In the genomic region with DNA sequence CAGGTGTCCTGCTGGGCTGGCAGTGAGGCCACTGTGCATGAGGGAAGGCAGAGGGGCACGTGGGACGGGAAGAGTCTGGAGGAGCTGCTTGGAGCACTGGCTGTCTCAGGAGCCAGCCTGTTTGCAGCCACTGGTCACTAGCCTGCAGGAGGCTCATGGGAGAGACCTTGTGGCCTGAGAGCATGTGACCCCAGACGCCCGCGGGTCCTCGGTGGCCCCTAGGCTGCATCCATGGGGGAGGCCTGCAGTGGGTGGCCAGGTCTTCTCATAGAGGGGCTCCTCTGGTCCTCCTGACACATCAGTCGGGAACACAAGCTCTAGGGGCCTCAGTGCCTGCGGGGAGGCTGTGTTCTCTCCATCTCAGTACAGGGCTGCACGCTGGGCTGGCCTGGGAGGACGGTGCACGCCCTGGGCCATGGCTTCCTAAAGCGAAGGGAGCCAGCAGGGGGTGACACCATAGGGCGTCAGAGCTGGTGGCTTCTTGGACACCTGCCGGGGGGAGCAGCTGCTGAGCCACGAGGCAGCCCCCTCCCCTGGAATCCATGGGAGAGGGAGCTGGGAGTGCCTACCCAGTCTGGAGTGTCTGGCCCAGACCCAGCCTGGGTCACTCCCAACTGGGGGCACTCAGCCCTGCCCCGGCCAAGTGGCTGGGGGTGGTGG, we compare ENCODE assay signal across 1 cellular context.
A peak's percentile ranks its signal among the peaks of the same experiment; 100 is the strongest.
TF ChIP-seq lines count a peak whose summit lies in the region.

No MANE protein-coding gene starts in this region.

TF ChIP-seq in K562, 482 proteins besides CTCF, POLR2A, EP300 and RAD21 (continued from another document):
- TF ChIP-seq, protein P1, sequence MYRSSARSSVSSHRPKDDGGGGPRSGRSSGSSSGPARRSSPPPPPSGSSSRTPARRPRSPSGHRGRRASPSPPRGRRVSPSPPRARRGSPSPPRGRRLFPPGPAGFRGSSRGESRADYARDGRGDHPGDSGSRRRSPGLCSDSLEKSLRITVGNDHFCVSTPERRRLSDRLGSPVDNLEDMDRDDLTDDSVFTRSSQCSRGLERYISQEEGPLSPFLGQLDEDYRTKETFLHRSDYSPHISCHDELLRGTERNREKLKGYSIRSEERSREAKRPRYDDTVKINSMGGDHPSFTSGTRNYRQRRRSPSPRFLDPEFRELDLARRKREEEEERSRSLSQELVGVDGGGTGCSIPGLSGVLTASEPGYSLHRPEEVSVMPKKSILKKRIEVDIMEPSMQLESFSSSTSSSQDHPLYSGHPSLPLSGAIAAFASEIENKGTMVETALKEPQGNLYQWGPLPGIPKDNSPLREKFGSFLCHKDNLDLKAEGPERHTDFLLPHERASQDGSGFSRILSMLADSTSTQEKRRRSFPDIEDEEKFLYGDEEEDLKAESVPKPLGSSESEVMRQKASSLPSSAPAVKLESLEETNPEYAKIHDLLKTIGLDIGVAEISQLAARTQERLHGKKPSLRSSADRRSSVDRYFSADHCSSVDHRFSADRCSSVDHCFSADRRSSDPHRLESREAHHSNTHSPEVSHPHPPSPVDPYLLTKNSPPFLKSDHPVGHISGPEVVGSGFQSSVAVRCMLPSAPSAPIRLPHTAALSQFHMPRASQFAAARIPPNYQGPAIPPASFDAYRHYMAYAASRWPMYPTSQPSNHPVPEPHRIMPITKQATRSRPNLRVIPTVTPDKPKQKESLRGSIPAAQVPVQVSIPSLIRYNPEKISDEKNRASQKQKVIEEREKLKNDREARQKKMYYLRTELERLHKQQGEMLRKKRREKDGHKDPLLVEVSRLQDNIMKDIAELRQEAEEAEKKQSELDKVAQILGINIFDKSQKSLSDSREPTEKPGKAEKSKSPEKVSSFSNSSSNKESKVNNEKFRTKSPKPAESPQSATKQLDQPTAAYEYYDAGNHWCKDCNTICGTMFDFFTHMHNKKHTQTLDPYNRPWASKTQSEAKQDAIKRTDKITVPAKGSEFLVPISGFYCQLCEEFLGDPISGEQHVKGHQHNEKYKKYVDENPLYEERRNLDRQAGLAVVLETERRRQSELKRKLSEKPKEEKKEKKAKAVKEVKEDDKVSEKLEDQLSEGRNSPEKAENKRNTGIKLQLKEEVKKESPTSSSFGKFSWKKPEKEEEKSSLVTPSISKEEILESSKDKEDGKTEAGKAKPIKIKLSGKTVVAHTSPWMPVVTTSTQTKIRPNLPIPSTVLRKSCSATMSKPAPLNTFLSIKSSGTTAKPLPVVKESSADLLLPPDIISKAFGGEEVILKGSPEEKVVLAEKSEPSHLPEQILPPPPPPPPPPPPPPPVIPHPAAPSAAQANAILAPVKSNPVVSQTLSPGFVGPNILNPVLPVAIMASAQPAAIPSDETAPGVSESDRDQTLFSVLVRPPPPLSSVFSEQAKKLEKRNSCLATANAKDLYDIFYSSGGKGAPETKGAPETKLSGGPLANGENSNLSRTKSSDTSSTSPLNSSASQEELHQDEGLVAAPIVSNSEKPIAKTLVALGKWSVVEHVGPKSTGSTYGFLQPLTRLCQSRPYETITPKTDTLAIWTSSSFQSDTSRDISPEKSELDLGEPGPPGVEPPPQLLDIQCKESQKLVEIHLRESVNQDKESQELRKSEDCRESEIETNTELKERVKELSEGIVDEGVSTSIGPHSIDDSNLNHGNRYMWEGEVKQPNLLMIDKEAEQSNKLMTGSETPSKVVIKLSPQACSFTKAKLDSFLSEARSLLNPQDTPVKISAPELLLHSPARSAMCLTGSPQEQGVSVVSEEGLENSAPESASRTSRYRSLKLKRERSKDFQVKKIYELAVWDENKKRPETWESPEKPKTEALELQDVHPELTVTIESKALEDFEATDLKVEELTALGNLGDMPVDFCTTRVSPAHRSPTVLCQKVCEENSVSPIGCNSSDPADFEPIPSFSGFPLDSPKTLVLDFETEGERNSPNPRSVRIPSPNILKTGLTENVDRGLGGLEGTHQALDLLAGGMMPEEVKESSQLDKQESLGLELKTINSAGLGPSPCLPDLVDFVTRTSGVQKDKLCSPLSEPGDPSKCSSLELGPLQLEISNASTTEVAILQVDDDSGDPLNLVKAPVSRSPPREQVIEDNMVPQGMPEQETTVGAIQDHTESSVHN (IDR thresholded peaks at IDR 0.05; ENCODE audit: borderline replicate concordance in 1 of 2, low read depth in 1 of 2): no peak
- TF ChIP-seq, protein P2, sequence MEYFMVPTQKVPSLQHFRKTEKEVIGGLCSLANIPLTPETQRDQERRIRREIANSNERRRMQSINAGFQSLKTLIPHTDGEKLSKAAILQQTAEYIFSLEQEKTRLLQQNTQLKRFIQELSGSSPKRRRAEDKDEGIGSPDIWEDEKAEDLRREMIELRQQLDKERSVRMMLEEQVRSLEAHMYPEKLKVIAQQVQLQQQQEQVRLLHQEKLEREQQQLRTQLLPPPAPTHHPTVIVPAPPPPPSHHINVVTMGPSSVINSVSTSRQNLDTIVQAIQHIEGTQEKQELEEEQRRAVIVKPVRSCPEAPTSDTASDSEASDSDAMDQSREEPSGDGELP (CRISPR knock-in tag; IDR thresholded peaks at IDR 0.05; ENCODE audit: borderline replicate concordance): 0 out of 2 replicates have a peak, but pooled peaks have one; percentile 12
- TF ChIP-seq, protein P3, sequence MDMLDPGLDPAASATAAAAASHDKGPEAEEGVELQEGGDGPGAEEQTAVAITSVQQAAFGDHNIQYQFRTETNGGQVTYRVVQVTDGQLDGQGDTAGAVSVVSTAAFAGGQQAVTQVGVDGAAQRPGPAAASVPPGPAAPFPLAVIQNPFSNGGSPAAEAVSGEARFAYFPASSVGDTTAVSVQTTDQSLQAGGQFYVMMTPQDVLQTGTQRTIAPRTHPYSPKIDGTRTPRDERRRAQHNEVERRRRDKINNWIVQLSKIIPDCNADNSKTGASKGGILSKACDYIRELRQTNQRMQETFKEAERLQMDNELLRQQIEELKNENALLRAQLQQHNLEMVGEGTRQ (CRISPR knock-in tag; IDR thresholded peaks at IDR 0.05): peak; percentile 27; the same call in 1 of the 2 replicates
